9 cellular contexts compared by ENCODE assay signal in genomic region chr6:100171533-100172321, GRCh38.
DNase-seq lines count a peak whose midpoint lies in the region; ATAC-seq and TF ChIP-seq lines count a peak whose summit lies in the region.
"Had no signal": no experiment of that assay in that cellular context is flagged by ENCODE, and none has a peak within 500 bp of the region (broad histone marks: within the 10 kb centered on the region; RNA-seq: fewer than 3 reads in every experiment).

No MANE protein-coding gene starts in this region.

- H3K79me2 ChIP-seq in Loucy (ENCODE audit: insufficient read depth, low read length) (no peaks in the 10 kb centered on the region), PC-9 (ENCODE audit: low read depth) (no peaks in the 10 kb centered on the region)

- DNase-seq in SKM-1 treated with dmso at 0.1 percent for 144 hours (lab: John Stamatoyannopoulos, UW; ENCODE audit: unreplicated experiment): peak; percentile 31
- no peak for DNase-seq in SKM-1 (lab: John Stamatoyannopoulos, UW; ENCODE audit: unreplicated experiment)
- peak; percentile 7 for DNase-seq in kidney epithelial cell (ENCODE audit: low read depth)
- DNase-seq in occipital lobe (lab: John Stamatoyannopoulos, UW): no peak
- no peak for DNase-seq in nephron progenitor cell
- DNase-seq in PC-9: no peak

- CTCF ChIA-PET in PC-9 (lab: Charles Lee): interaction anchor here (0.6 kb wide), 1 partner anchor 94 kb away, joined by 3 read pairs; no protein-coding TSS in a partner anchor

- no peaks in the 10 kb centered on the region for H3K27me3 Mint-ChIP-seq in nephron progenitor cell (ENCODE audit: low read depth, poor library complexity)

- H3K4me1 ChIP-seq in Loucy (ENCODE audit: insufficient read depth, low read length, poor library complexity, severe bottlenecking) (peaks cover 83% of the 10 kb centered on the region), PC-9 (replicated peaks; ENCODE audit: insufficient read depth) (peaks cover 17% of the 10 kb centered on the region)

- no peak for TF ChIP-seq CTCF in Loucy (conservative IDR thresholded peaks at IDR 0.05; ENCODE audit: low read length)
- no peak for TF ChIP-seq CTCF in kidney epithelial cell (IDR thresholded peaks at IDR 0.05; ENCODE audit: insufficient read depth, low read length, poor library complexity, severe bottlenecking)
- no peak for TF ChIP-seq CTCF in nephron progenitor cell (IDR thresholded peaks at IDR 0.05)
- no peak for TF ChIP-seq CTCF in PC-9 (conservative IDR thresholded peaks at IDR 0.05)

- H3K4me3 ChIP-seq in Loucy (ENCODE audit: low read length, poor library complexity, severe bottlenecking): peak overlapping the region; percentile 65
- no peak overlapping the region for H3K4me3 ChIP-seq in kidney epithelial cell (ENCODE audit: low read depth, low read length)
- no peak overlapping the region for H3K4me3 ChIP-seq in PC-9
- H3K4me3 ChIP-seq: A549 had no signal

- H4K20me1 ChIP-seq in Loucy (ENCODE audit: insufficient read depth, low read length, poor library complexity, severe bottlenecking): no peaks in the 10 kb centered on the region
- H4K20me1 ChIP-seq in PC-9 (ENCODE audit: insufficient read depth): no peaks in the 10 kb centered on the region

- intact Hi-C loops in PC-9 (cut with micrococcal nuclease; ENCODE audit: unreplicated experiment): no loop called here

- no peaks in the 10 kb centered on the region for H3K9me3 ChIP-seq in Loucy (ENCODE audit: insufficient read depth, low read depth, low read length)
- no peaks in the 10 kb centered on the region for H3K9me3 ChIP-seq in PC-9 (ENCODE audit: insufficient read depth, low read depth)
- H3K9me3 ChIP-seq: A549 had no signal

- H3K9ac ChIP-seq in Loucy (ENCODE audit: low read depth, low read length, poor library complexity, severe bottlenecking): peak overlapping the region; percentile 85

- no peak overlapping the region for H3K27ac ChIP-seq in PC-9
- H3K27ac ChIP-seq: A549 had no signal

- no peaks in the 10 kb centered on the region for H3K27me3 ChIP-seq in Loucy (ENCODE audit: insufficient read depth, low read length, poor library complexity, severe bottlenecking)
- no peaks in the 10 kb centered on the region for H3K27me3 ChIP-seq in kidney epithelial cell (ENCODE audit: control insufficient read depth, insufficient read depth, low read length)
- no peaks in the 10 kb centered on the region for H3K27me3 ChIP-seq in PC-9 (ENCODE audit: insufficient read depth, low read depth)

- POLR2A ChIA-PET in PC-9 (lab: Charles Lee; ENCODE audit: unreplicated experiment): interaction anchor here (0.7 kb wide), 1 partner anchor 1067 kb away, joined by 5 read pairs; no protein-coding TSS in a partner anchor

- peaks cover 54% of the 10 kb centered on the region for H3K4me1 Mint-ChIP-seq in nephron progenitor cell

- H3K9me3 Mint-ChIP-seq in nephron progenitor cell: no peaks in the 10 kb centered on the region

- H3F3A ChIP-seq in Loucy (ENCODE audit: low read depth): peaks cover 14% of the 10 kb centered on the region
- peaks cover 8% of the 10 kb centered on the region; the same call in 1 of the 2 replicates for H3F3A ChIP-seq in PC-9 (ENCODE audit: insufficient read depth, low read depth)

- no peaks in the 10 kb centered on the region for H3K36me3 Mint-ChIP-seq in nephron progenitor cell (ENCODE audit: low read depth)

- ATAC-seq in HG02759 (IDR thresholded peaks at IDR 0.05; ENCODE audit: unreplicated experiment): peak; percentile 90
- ATAC-seq: A549 had no signal

- no TSS peak for BruUV-seq in PC-9 (replicated peaks; lab: Mats Ljungman, UMichigan)

- H3K27ac Mint-ChIP-seq in nephron progenitor cell: no peak overlapping the region

- no peak overlapping the region for H2AFZ ChIP-seq in Loucy (ENCODE audit: low read length)
- no peak overlapping the region for H2AFZ ChIP-seq in PC-9

- no peak overlapping the region for H3K4me3 Mint-ChIP-seq in nephron progenitor cell

- H3K9me2 ChIP-seq in Loucy (replicated peaks; ENCODE audit: low read depth, low read length) (no peaks in the 10 kb centered on the region), PC-9 (ENCODE audit: insufficient read depth) (no peaks in the 10 kb centered on the region)

- H3K36me3 ChIP-seq in Loucy (ENCODE audit: insufficient read depth, low read length): no peaks in the 10 kb centered on the region
- H3K36me3 ChIP-seq in kidney epithelial cell (ENCODE audit: control insufficient read depth, insufficient read depth, low read length): no peaks in the 10 kb centered on the region
- H3K36me3 ChIP-seq in PC-9 (ENCODE audit: low read depth): no peaks in the 10 kb centered on the region

- H3K4me2 ChIP-seq in Loucy (ENCODE audit: low read depth, low read length, poor library complexity, severe bottlenecking) (peak overlapping the region; percentile 82), PC-9 (no peak overlapping the region)
- H3K4me2 ChIP-seq: A549 had no signal

Comparison
In these comparisons a context has a peak if more than half of its experiments do, and no peak if none do; other contexts are left out.
1. DNase-seq: peak in SKM-1 treated with dmso at 0.1 percent for 144 hours (single experiment) and kidney epithelial cell (single experiment); none in SKM-1 (single experiment), occipital lobe (single experiment), nephron progenitor cell (single experiment) and PC-9 (0 of 2).